Comparison of ENCODE assay signal across 1 cellular context in genomic region chr22:20015971-20016733, GRCh38.
TF ChIP-seq lines count a peak whose summit lies in the region.

No MANE protein-coding gene starts in this region.

TF ChIP-seq in HepG2, 621 proteins besides CTCF, POLR2A, EP300 and RAD21 (continued from another document and continues in another):
- TF ChIP-seq RFX1 (IDR thresholded peaks at IDR 0.05) (no peak), KAT7 (CRISPR knock-in tag; IDR thresholded peaks at IDR 0.05; ENCODE audit: borderline replicate concordance) (no peak), ZNF33A (CRISPR knock-in tag; IDR thresholded peaks at IDR 0.05; ENCODE audit: borderline replicate concordance) (no peak), ZNF775 (CRISPR knock-in tag; IDR thresholded peaks at IDR 0.05; ENCODE audit: borderline replicate concordance) (no peak), PHF8 (CRISPR knock-in tag; IDR thresholded peaks at IDR 0.05) (peak; percentile 47; the same call in 1 of the 2 replicates), HDAC6 (IDR thresholded peaks at IDR 0.05; ENCODE audit: low read depth, low read length) (no peak), RFX3 (CRISPR knock-in tag; IDR thresholded peaks at IDR 0.05) (no peak), PAXIP1 (CRISPR knock-in tag; conservative IDR thresholded peaks at IDR 0.05) (no peak), ZNF407 (CRISPR knock-in tag; IDR thresholded peaks at IDR 0.05; ENCODE audit: not compliant biosample characterization) (no peak), ZNF383 (CRISPR knock-in tag; IDR thresholded peaks at IDR 0.05; ENCODE audit: borderline replicate concordance) (no peak), ATF7 (IDR thresholded peaks at IDR 0.05) (no peak), ATF7 (CRISPR knock-in tag; IDR thresholded peaks at IDR 0.05) (no peak), ZNF710 (CRISPR knock-in tag; IDR thresholded peaks at IDR 0.05; ENCODE audit: borderline replicate concordance) (0 out of 2 replicates have a peak, but pooled peaks have one; percentile 23), MXD3 (CRISPR knock-in tag; IDR thresholded peaks at IDR 0.05) (no peak), ELF1 (CRISPR knock-in tag; IDR thresholded peaks at IDR 0.05) (no peak), ZNF781 (CRISPR knock-in tag; IDR thresholded peaks at IDR 0.05; ENCODE audit: borderline replicate concordance, not compliant biosample characterization) (no peak), NAIF1 (CRISPR knock-in tag; IDR thresholded peaks at IDR 0.05; ENCODE audit: borderline replicate concordance) (no peak), ZHX2 (IDR thresholded peaks at IDR 0.05; ENCODE audit: low read depth) (no peak), ZHX2 (CRISPR knock-in tag; IDR thresholded peaks at IDR 0.05; ENCODE audit: borderline replicate concordance) (0 out of 2 replicates have a peak, but pooled peaks have one; percentile 44), KDM1A (CRISPR knock-in tag; IDR thresholded peaks at IDR 0.05) (no peak), MZF1 (CRISPR knock-in tag; IDR thresholded peaks at IDR 0.05; ENCODE audit: borderline replicate concordance) (no peak), HMGA1 (CRISPR knock-in tag; conservative IDR thresholded peaks at IDR 0.05) (no peak), ARID4A (CRISPR knock-in tag; IDR thresholded peaks at IDR 0.05; ENCODE audit: borderline replicate concordance) (peak; percentile 50; the same call in 1 of the 2 replicates), PRPF4 (IDR thresholded peaks at IDR 0.05; ENCODE audit: low read depth, low read length, poor library complexity, severe bottlenecking) (no peak), ZKSCAN1 (IDR thresholded peaks at IDR 0.05; ENCODE audit: low read length) (no peak), TOE1 (CRISPR knock-in tag; IDR thresholded peaks at IDR 0.05) (no peak), SP4 (CRISPR knock-in tag; IDR thresholded peaks at IDR 0.05) (no peak), ZNF337 (CRISPR knock-in tag; IDR thresholded peaks at IDR 0.05; ENCODE audit: borderline replicate concordance, low read depth) (no peak), ZNF263 (CRISPR knock-in tag; IDR thresholded peaks at IDR 0.05) (peak; percentile 47), BCL3 (CRISPR knock-in tag; IDR thresholded peaks at IDR 0.05) (no peak), ARNT (IDR thresholded peaks at IDR 0.05) (no peak)
